Comparison of ENCODE assay signal across 1 cellular context in genomic region chr6:90285611-90286381, GRCh38.
TF ChIP-seq lines count a peak whose summit lies in the region.

No MANE protein-coding gene starts in this region.

TF ChIP-seq in K562, 482 proteins besides CTCF, POLR2A, EP300 and RAD21 (continued from another document and continues in another):
- TF ChIP-seq ZNF124 (CRISPR knock-in tag; IDR thresholded peaks at IDR 0.05) (no peak), DACH1 (IDR thresholded peaks at IDR 0.05; ENCODE audit: partially characterized antibody) (peak; percentile 92), CHD4 (IDR thresholded peaks at IDR 0.05; ENCODE audit: insufficient read depth, insufficient replicate concordance, low read depth, low read length, poor library complexity, severe bottlenecking) (no peak), THAP7 (CRISPR knock-in tag; IDR thresholded peaks at IDR 0.05) (no peak), ZFP36 (IDR thresholded peaks at IDR 0.05; ENCODE audit: low read depth, low read length, partially characterized antibody) (no peak), SMAD2 (IDR thresholded peaks at IDR 0.05; ENCODE audit: low read depth, low read length) (no peak), MECOM (CRISPR knock-in tag; IDR thresholded peaks at IDR 0.05) (no peak), PHF21A (IDR thresholded peaks at IDR 0.05; ENCODE audit: borderline replicate concordance, low read depth) (no peak), NFE2 (IDR thresholded peaks at IDR 0.05; ENCODE audit: low read depth) (peak; percentile 98), ZNF280A (IDR thresholded peaks at IDR 0.05; ENCODE audit: low read depth, partially characterized antibody) (no peak), AFF1 (IDR thresholded peaks at IDR 0.05; ENCODE audit: low read depth in 1 of 2, partially characterized antibody in 2 of 2) (no peak), SP2 (IDR thresholded peaks at IDR 0.05; ENCODE audit: extremely low read depth, low read depth, low read length, poor library complexity, severe bottlenecking) (no peak), ZNF23 (CRISPR knock-in tag; IDR thresholded peaks at IDR 0.05) (no peak), NEUROD1 (IDR thresholded peaks at IDR 0.05; ENCODE audit: borderline replicate concordance, low read depth, low read length, partially characterized antibody) (peak; percentile 38), ZNF695 (CRISPR knock-in tag; IDR thresholded peaks at IDR 0.05) (no peak), NCOA2 (IDR thresholded peaks at IDR 0.05; ENCODE audit: partially characterized antibody in 2 of 2) (no peak), POLR2B (IDR thresholded peaks at IDR 0.05; ENCODE audit: low read depth, partially characterized antibody) (no peak), NBN (IDR thresholded peaks at IDR 0.05; ENCODE audit: low read depth) (no peak), ARID4B (CRISPR knock-in tag; IDR thresholded peaks at IDR 0.05) (0 out of 2 replicates have a peak, but pooled peaks have one; percentile 37), ATF3 (IDR thresholded peaks at IDR 0.05) (peak; percentile 75), ATF3 (CRISPR knock-in tag; conservative IDR thresholded peaks at IDR 0.05) (no peak), ESRRA (IDR thresholded peaks at IDR 0.05; ENCODE audit: borderline replicate concordance, low read depth) (no peak), ETV5 (CRISPR knock-in tag; IDR thresholded peaks at IDR 0.05; ENCODE audit: low read depth) (0 out of 2 replicates have a peak, but pooled peaks have one; percentile 25), MAFG (tag; conservative IDR thresholded peaks at IDR 0.05) (peak; percentile 100), ZBTB9 (CRISPR knock-in tag; IDR thresholded peaks at IDR 0.05) (no peak), ZNF766 (CRISPR knock-in tag; conservative IDR thresholded peaks at IDR 0.05) (no peak), BRF1 (IDR thresholded peaks at IDR 0.05; ENCODE audit: borderline replicate concordance, extremely low read depth, insufficient read length) (no peak), TOE1 (IDR thresholded peaks at IDR 0.05; ENCODE audit: borderline replicate concordance) (no peak), TOE1 (CRISPR knock-in tag; IDR thresholded peaks at IDR 0.05; ENCODE audit: borderline replicate concordance, low read depth) (no peak), ETV6 (IDR thresholded peaks at IDR 0.05; ENCODE audit: borderline replicate concordance in 1 of 2, low read depth in 2 of 2, low read length in 1 of 2) (no peak), ETV6 (CRISPR knock-in tag; IDR thresholded peaks at IDR 0.05; ENCODE audit: borderline replicate concordance) (no peak), BACH1 (tag; IDR thresholded peaks at IDR 0.05) (peak; percentile 96), ARID1B (IDR thresholded peaks at IDR 0.05) (peak; percentile 62), ZFPM2 (CRISPR knock-in tag; IDR thresholded peaks at IDR 0.05) (no peak), ZNF41 (CRISPR knock-in tag; conservative IDR thresholded peaks at IDR 0.05) (no peak), TBL1XR1 (IDR thresholded peaks at IDR 0.05; ENCODE audit: low read length in 2 of 2) (no peak), NCOA1 (IDR thresholded peaks at IDR 0.05; ENCODE audit: low read depth) (no peak), MAFK (IDR thresholded peaks at IDR 0.05; ENCODE audit: low read length) (peak; percentile 99), MIER1 (IDR thresholded peaks at IDR 0.05; ENCODE audit: low read depth) (no peak), NELFE (IDR thresholded peaks at IDR 0.05; ENCODE audit: insufficient read depth, insufficient read length) (no peak), ILK (tag; IDR thresholded peaks at IDR 0.05; ENCODE audit: borderline replicate concordance, low read depth) (no peak), ZBTB12 (CRISPR knock-in tag; IDR thresholded peaks at IDR 0.05) (no peak), RAD51 (IDR thresholded peaks at IDR 0.05; ENCODE audit: borderline replicate concordance, low read depth) (no peak), IRF9 (tag; IDR thresholded peaks at IDR 0.05) (no peak), CBX3 (IDR thresholded peaks at IDR 0.05; ENCODE audit: borderline replicate concordance in 1 of 2, low read length in 2 of 2) (peak in 1 of 2 experiments; percentile 52; a peak in 1 of 3 replicates), ZNF518B (CRISPR knock-in tag; IDR thresholded peaks at IDR 0.05) (no peak), ZNF551 (CRISPR knock-in tag; IDR thresholded peaks at IDR 0.05) (no peak), PRPF4 (IDR thresholded peaks at IDR 0.05; ENCODE audit: insufficient read depth, low read depth, low read length, poor library complexity, severe bottlenecking) (no peak)
